ENCODE assay signal across 9 cellular contexts in genomic region chr7:41891967-41892755, GRCh38.
DNase-seq lines count a peak whose midpoint lies in the region; ATAC-seq, FAIRE-seq and TF ChIP-seq lines count a peak whose summit lies in the region.
"Had no signal": no experiment of that assay in that cellular context is flagged by ENCODE, and none has a peak within 500 bp of the region (broad histone marks: within the 10 kb centered on the region; RNA-seq: fewer than 3 reads in every experiment).

No MANE protein-coding gene starts in this region.

- H3K27me3 Mint-ChIP-seq in progenitor cell of endocrine pancreas: peaks cover 16% of the 10 kb centered on the region

- no peak overlapping the region for H3K27ac Mint-ChIP-seq in progenitor cell of endocrine pancreas

- intact Hi-C loops in K562 (cut with micrococcal nuclease): no loop called here

- no peak for TF ChIP-seq POLR2A in K562 (conservative IDR thresholded peaks at IDR 0.05)

- BruUV-seq in K562 (replicated peaks; lab: Mats Ljungman, UMichigan): no TSS peak

- no peaks in the 10 kb centered on the region for H3K9me3 ChIP-seq in K562 (replicated peaks; ENCODE audit: control insufficient read depth, insufficient read depth, low read depth, low read length)

- H3K9me3 Mint-ChIP-seq in progenitor cell of endocrine pancreas (ENCODE audit: low read depth): no peaks in the 10 kb centered on the region

- no peak overlapping the region for H3K4me2 ChIP-seq in K562 (ENCODE audit: insufficient read depth, low read length)

- DNase-seq in HuH-7 (ENCODE audit: low spot score): peak; percentile 10
- DNase-seq in K562 (ENCODE audit: extremely low read depth in 1 of 4, low spot score in 3 of 4): peak; percentile 11 to 23 (median 18)
- no peak for DNase-seq in progenitor cell of endocrine pancreas (ENCODE audit: low spot score, unreplicated experiment)
- DNase-seq in KG1 (lab: John Stamatoyannopoulos, UW): no peak
- no peak for DNase-seq in dedifferentiated amniotic fluid mesenchymal stem cell (ENCODE audit: extremely low spot score)
- DNase-seq: activated CD8-positive, alpha-beta memory T cell treated with anti-CD3 and anti-CD28 coated beads, Interleukin-2, amount 50 U/mL, for 4 hours; NCI-H2107 had no signal

- peak; percentile 79 for ATAC-seq in K562
- ATAC-seq in GM18517 (IDR thresholded peaks at IDR 0.05; ENCODE audit: unreplicated experiment): no peak

- no peaks in the 10 kb centered on the region for H3K36me3 Mint-ChIP-seq in progenitor cell of endocrine pancreas (ENCODE audit: insufficient read depth)

- FAIRE-seq in K562 (lab: Jason Lieb, UNC): no peak

- POLR2A ChIA-PET in K562 (lab: Yijun Ruan, JAX): no interaction called here

- no peaks in the 10 kb centered on the region for H3K4me1 Mint-ChIP-seq in progenitor cell of endocrine pancreas (ENCODE audit: low read depth)

- in situ Hi-C loops in K562 (cut with MboI): no loop called here

- H4K20me1 ChIP-seq in K562 (replicated peaks; ENCODE audit: control insufficient read depth, insufficient read depth, low read length): no peaks in the 10 kb centered on the region

- H3K4me3 Mint-ChIP-seq in progenitor cell of endocrine pancreas (ENCODE audit: low read depth): no peak overlapping the region

- peaks cover 0 to 4% of the 10 kb centered on the region in 2 experiments; a peak in 1 of 5 replicates for H3K27me3 ChIP-seq in K562 (ENCODE audit: control insufficient read depth in 2 of 2, insufficient read depth in 2 of 2, low read length in 2 of 2)

- no peak for TF ChIP-seq EP300 in K562 (IDR thresholded peaks at IDR 0.05; ENCODE audit: low read length)

- CTCF ChIA-PET in K562 (lab: Yijun Ruan, JAX; ENCODE audit: low intra/inter-chr PET ratio): no interaction called here

- H3K27ac ChIP-seq in K562 (ENCODE audit: extremely low read depth, low read depth, low read length): no peak overlapping the region

- no peaks in the 10 kb centered on the region for H3K4me1 ChIP-seq in K562 (replicated peaks in 1 of 2; ENCODE audit: control insufficient read depth in 2 of 2, insufficient read depth in 2 of 2, low read length in 2 of 2)

- no peak overlapping the region for H2AFZ ChIP-seq in K562 (ENCODE audit: low read depth, low read length)

- no peak overlapping the region for H3K4me3 ChIP-seq in K562

- no peaks in the 10 kb centered on the region for H3K79me2 ChIP-seq in K562 (ENCODE audit: control insufficient read depth, insufficient read depth, low read length)

- H3K9ac ChIP-seq in K562 (ENCODE audit: insufficient read depth in 1 of 2, low read depth in 2 of 2, low read length in 2 of 2): no peak overlapping the region

- no peaks in the 10 kb centered on the region for H3K9me1 ChIP-seq in K562 (ENCODE audit: control insufficient read depth, insufficient read depth, low read length)

- no peak for TF ChIP-seq RAD21 in K562 (CRISPR knock-in tag; conservative IDR thresholded peaks at IDR 0.05 in 1 of 2, IDR thresholded peaks at IDR 0.05 in 1 of 2)

- no peaks in the 10 kb centered on the region for H3K36me3 ChIP-seq in K562 (ENCODE audit: control insufficient read depth, insufficient read depth, low read length)

- 3% methylated on average over 9 of the region's 11 CpGs for WGBS in K562 (ENCODE audit: insufficient coverage, low coverage, missing lambda C conversion rate)

- TF ChIP-seq CTCF in GM12872 (IDR thresholded peaks at IDR 0.05; ENCODE audit: insufficient read depth, low read depth, low read length): peak; percentile 43
- TF ChIP-seq CTCF in K562 (IDR thresholded peaks at IDR 0.05 in 2 of 3, conservative IDR thresholded peaks at IDR 0.05 in 1 of 3; ENCODE audit: insufficient read depth in 2 of 3, low read depth in 1 of 3, low read length in 3 of 3): peak; percentile 22 to 39 (median 36); a peak in 3 of 6 replicates
- TF ChIP-seq CTCF in progenitor cell of endocrine pancreas (IDR thresholded peaks at IDR 0.05; ENCODE audit: unreplicated experiment): peak; percentile 33

TF ChIP-seq in K562, 482 proteins besides CTCF, POLR2A, EP300 and RAD21:
- TF ChIP-seq RFX1 (IDR thresholded peaks at IDR 0.05) (0 out of 2 replicates have a peak, but pooled peaks have one; percentile 7), EGR1 (conservative IDR thresholded peaks at IDR 0.05) (0 out of 2 replicates have a peak, but pooled peaks have one; percentile 44), KDM5B (IDR thresholded peaks at IDR 0.05; ENCODE audit: insufficient replicate concordance, low read depth, low read length) (no peak), ZBTB49 (CRISPR knock-in tag; IDR thresholded peaks at IDR 0.05; ENCODE audit: borderline replicate concordance) (no peak)
- TF ChIP-seq, protein P1, sequence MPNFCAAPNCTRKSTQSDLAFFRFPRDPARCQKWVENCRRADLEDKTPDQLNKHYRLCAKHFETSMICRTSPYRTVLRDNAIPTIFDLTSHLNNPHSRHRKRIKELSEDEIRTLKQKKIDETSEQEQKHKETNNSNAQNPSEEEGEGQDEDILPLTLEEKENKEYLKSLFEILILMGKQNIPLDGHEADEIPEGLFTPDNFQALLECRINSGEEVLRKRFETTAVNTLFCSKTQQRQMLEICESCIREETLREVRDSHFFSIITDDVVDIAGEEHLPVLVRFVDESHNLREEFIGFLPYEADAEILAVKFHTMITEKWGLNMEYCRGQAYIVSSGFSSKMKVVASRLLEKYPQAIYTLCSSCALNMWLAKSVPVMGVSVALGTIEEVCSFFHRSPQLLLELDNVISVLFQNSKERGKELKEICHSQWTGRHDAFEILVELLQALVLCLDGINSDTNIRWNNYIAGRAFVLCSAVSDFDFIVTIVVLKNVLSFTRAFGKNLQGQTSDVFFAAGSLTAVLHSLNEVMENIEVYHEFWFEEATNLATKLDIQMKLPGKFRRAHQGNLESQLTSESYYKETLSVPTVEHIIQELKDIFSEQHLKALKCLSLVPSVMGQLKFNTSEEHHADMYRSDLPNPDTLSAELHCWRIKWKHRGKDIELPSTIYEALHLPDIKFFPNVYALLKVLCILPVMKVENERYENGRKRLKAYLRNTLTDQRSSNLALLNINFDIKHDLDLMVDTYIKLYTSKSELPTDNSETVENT (CRISPR knock-in tag; IDR thresholded peaks at IDR 0.05): no peak

Comparison
In these comparisons a context has a peak if more than half of its experiments do, and no peak if none do; other contexts are left out.
1. DNase-seq: peak in HuH-7 (single experiment) and K562 (4 of 4); none in progenitor cell of endocrine pancreas (single experiment), KG1 (single experiment) and dedifferentiated amniotic fluid mesenchymal stem cell (single experiment).
2. Peak in every context shown above with its lines, with median percentiles within 50 percentile points of each other: CTCF ChIP-seq.